ENCODE assay signal across 8 cellular contexts in genomic region chr3:177188325-177188724, GRCh38. TPM values are rescaled to one million over a fixed set of nuclear protein-coding genes. Genes with fewer than 3 reads are reported as not detected.
DNase-seq lines count a peak whose midpoint lies in the region; ATAC-seq and TF ChIP-seq lines count a peak whose summit lies in the region.
"Not testable (repeated sequence)": the region's sequence is repeated elsewhere in the genome, so short reads cannot be mapped to it uniquely, and the experiment has no call there.

No MANE protein-coding gene starts in this region.

- H3K9me3 ChIP-seq in BLaER1 treated with 17β-estradiol and CSF1 and Interleukin-3, amounts not matched to agents 10 nM and 100 nM (replicated peaks in 1 of 11) = peaks cover 0 to 14% (median 0%) of the 10 kb centered on the region in 11 experiments; a peak in 2 of 22 replicates
- H3K9me3 ChIP-seq in Loucy (ENCODE audit: insufficient read depth, low read depth, low read length); SU-DHL-6 (ENCODE audit: insufficient read depth, low read length); left lung; thyroid gland: not testable (repeated sequence)

- H3K4me3 Mint-ChIP-seq in activated naive CD4-positive, alpha-beta T cell treated with anti-CD3 and anti-CD28 coated beads, Interleukin-2, amount 50 U/mL, for 24 hours = peak overlapping the region; percentile 52
- H3K4me3 Mint-ChIP-seq in endothelial cell (ENCODE audit: unreplicated experiment) = peak overlapping the region; percentile 68
- H3K4me3 Mint-ChIP-seq in natural killer cell = not testable (repeated sequence)

- not testable (repeated sequence) for H3K27me3 Mint-ChIP-seq in activated naive CD4-positive, alpha-beta T cell treated with anti-CD3 and anti-CD28 coated beads, Interleukin-2, amount 50 U/mL, for 24 hours; endothelial cell (ENCODE audit: unreplicated experiment); natural killer cell (ENCODE audit: low read depth in 2 of 2)

- not testable (repeated sequence) for H3F3A ChIP-seq in Loucy (ENCODE audit: low read depth)
- peaks cover 39% of the 10 kb centered on the region for H3F3A ChIP-seq in SU-DHL-6 (ENCODE audit: insufficient read depth)

- peaks cover 66% of the 10 kb centered on the region for H3K4me1 Mint-ChIP-seq in activated naive CD4-positive, alpha-beta T cell treated with anti-CD3 and anti-CD28 coated beads, Interleukin-2, amount 50 U/mL, for 24 hours
- H3K4me1 Mint-ChIP-seq in endothelial cell (ENCODE audit: unreplicated experiment) (peaks cover 21% of the 10 kb centered on the region), natural killer cell (peaks cover 49 to 58% of the 10 kb centered on the region in 2 donors)

- H3K9ac ChIP-seq in BLaER1 treated with 17β-estradiol and CSF1 and Interleukin-3, amounts not matched to agents 10 nM and 100 nM; Loucy (ENCODE audit: low read depth, low read length, poor library complexity, severe bottlenecking); SU-DHL-6 (ENCODE audit: low read length): not testable (repeated sequence)

- intact Hi-C loops in left lung (cut with DNase I) = loop anchor here in 1 of 2 donors (10.0 kb wide), 1 partner anchor 64 kb away; no protein-coding TSS in a partner anchor
- intact Hi-C loops in natural killer cell (cut with micrococcal nuclease); thyroid gland (cut with DNase I): not testable (repeated sequence)

- not testable (repeated sequence) for H2AFZ ChIP-seq in Loucy (ENCODE audit: low read length); SU-DHL-6 (ENCODE audit: low read depth, low read length, severe bottlenecking)

- peak overlapping the region in 10 of 11 experiments; percentile 3 to 94 (median 22); a peak in 11 of 22 replicates for H3K4me2 ChIP-seq in BLaER1 treated with 17β-estradiol and CSF1 and Interleukin-3, amounts not matched to agents 10 nM and 100 nM
- H3K4me2 ChIP-seq in Loucy (ENCODE audit: low read depth, low read length, poor library complexity, severe bottlenecking) (peak overlapping the region; percentile 38), SU-DHL-6 (ENCODE audit: low read depth, low read length, poor library complexity, severe bottlenecking) (peak overlapping the region; percentile 43)

- H4K20me1 ChIP-seq in BLaER1 treated with 17β-estradiol and CSF1 and Interleukin-3, amounts not matched to agents 10 nM and 100 nM = peaks cover 97 to 100% (median 100%) of the 10 kb centered on the region in 11 experiments
- peaks cover 95% of the 10 kb centered on the region for H4K20me1 ChIP-seq in Loucy (ENCODE audit: insufficient read depth, low read length, poor library complexity, severe bottlenecking)
- peaks cover 27% of the 10 kb centered on the region; the same call in 1 of the 2 replicates for H4K20me1 ChIP-seq in SU-DHL-6 (ENCODE audit: low read depth, low read length)

- not testable (repeated sequence) for H3K9me3 Mint-ChIP-seq in activated naive CD4-positive, alpha-beta T cell treated with anti-CD3 and anti-CD28 coated beads, Interleukin-2, amount 50 U/mL, for 24 hours; endothelial cell (ENCODE audit: unreplicated experiment); natural killer cell

- H3K4me3 ChIP-seq in BLaER1 treated with 17β-estradiol and CSF1 and Interleukin-3, amounts not matched to agents 10 nM and 100 nM; Loucy (ENCODE audit: low read length, poor library complexity, severe bottlenecking); SU-DHL-6 (ENCODE audit: insufficient read depth, low read length, poor library complexity, severe bottlenecking); left lung; thyroid gland (replicated peaks in 1 of 3): not testable (repeated sequence)

- DNase-seq in endothelial cell (ENCODE audit: low spot score); left lung; natural killer cell: not testable (repeated sequence)
- DNase-seq in thyroid gland = peak in 1 of 2 donors; percentile 33

- not testable (repeated sequence) for H3K27ac ChIP-seq in BLaER1 treated with 17β-estradiol and CSF1 and Interleukin-3, amounts not matched to agents 10 nM and 100 nM; left lung
- H3K27ac ChIP-seq in SU-DHL-6 (ENCODE audit: low read depth, low read length) (peak overlapping the region; percentile 55), thyroid gland (peak overlapping the region; percentile 51 to 65 (median 51))

- not testable (repeated sequence) for H3K36me3 Mint-ChIP-seq in activated naive CD4-positive, alpha-beta T cell treated with anti-CD3 and anti-CD28 coated beads, Interleukin-2, amount 50 U/mL, for 24 hours; endothelial cell (ENCODE audit: low read depth, unreplicated experiment); natural killer cell

- WGBS in thyroid gland, 2 donors = 70 to 82% methylated on average over 4 of the region's 4 CpGs

- ATAC-seq in left lung = peak; percentile 9
- ATAC-seq in natural killer cell = not testable (repeated sequence)

- peaks cover 100% of the 10 kb centered on the region for H3K79me2 ChIP-seq in Loucy (ENCODE audit: insufficient read depth, low read length)
- peaks cover 100% of the 10 kb centered on the region for H3K79me2 ChIP-seq in SU-DHL-6 (ENCODE audit: insufficient read depth, low read length)

- H3K27ac Mint-ChIP-seq in activated naive CD4-positive, alpha-beta T cell treated with anti-CD3 and anti-CD28 coated beads, Interleukin-2, amount 50 U/mL, for 24 hours = peak overlapping the region; percentile 26
- H3K27ac Mint-ChIP-seq in endothelial cell (ENCODE audit: unreplicated experiment) = peak overlapping the region; percentile 77
- H3K27ac Mint-ChIP-seq in natural killer cell = peak overlapping the region; percentile 36 to 68

- peaks cover 0 to 92% (median 63%) of the 10 kb centered on the region in 11 experiments; a peak in 19 of 22 replicates for H3K36me3 ChIP-seq in BLaER1 treated with 17β-estradiol and CSF1 and Interleukin-3, amounts not matched to agents 10 nM and 100 nM
- H3K36me3 ChIP-seq in Loucy (ENCODE audit: insufficient read depth, low read length); SU-DHL-6 (ENCODE audit: low read length); left lung; thyroid gland: not testable (repeated sequence)

- not testable (repeated sequence) for H3K27me3 ChIP-seq in BLaER1 treated with 17β-estradiol and CSF1 and Interleukin-3, amounts not matched to agents 10 nM and 100 nM; Loucy (ENCODE audit: insufficient read depth, low read length, poor library complexity, severe bottlenecking); SU-DHL-6 (ENCODE audit: low read length); left lung; thyroid gland

- H3K4me1 ChIP-seq in BLaER1 treated with 17β-estradiol and CSF1 and Interleukin-3, amounts not matched to agents 10 nM and 100 nM = peaks cover 49 to 100% (median 78%) of the 10 kb centered on the region in 10 experiments
- H3K4me1 ChIP-seq in Loucy (ENCODE audit: insufficient read depth, low read length, poor library complexity, severe bottlenecking) (peaks cover 50% of the 10 kb centered on the region), left lung (peaks cover 17 to 58% of the 10 kb centered on the region in 2 donors), thyroid gland (peaks cover 52 to 54% of the 10 kb centered on the region in 2 donors)

- H3K9me2 ChIP-seq in Loucy (replicated peaks; ENCODE audit: low read depth, low read length); SU-DHL-6 (replicated peaks; ENCODE audit: insufficient read depth, low read length): not testable (repeated sequence)

- not testable (repeated sequence) for TF ChIP-seq CTCF in Loucy (conservative IDR thresholded peaks at IDR 0.05; ENCODE audit: low read length); SU-DHL-6 (IDR thresholded peaks at IDR 0.05; ENCODE audit: insufficient read depth, low read length, poor library complexity, severe bottlenecking); endothelial cell (IDR thresholded peaks at IDR 0.05; ENCODE audit: unreplicated experiment); left lung (IDR thresholded peaks at IDR 0.05); natural killer cell (IDR thresholded peaks at IDR 0.05); thyroid gland (IDR thresholded peaks at IDR 0.05)

- TF ChIP-seq POLR2A in thyroid gland (IDR thresholded peaks at IDR 0.05) = not testable (repeated sequence)

RNA-seq across cellular contexts. Expression of gene TBL1XR1, which starts 9.0 kb away (rescaled TPM):
- total RNA-seq in endothelial cell (ENCODE audit: unreplicated experiment) = 156 TPM
- 100 to 1,000 TPM; 152 to 163 TPM for total RNA-seq in left lung
- total RNA-seq in natural killer cell = 100 to 1,000 TPM in 1 of 3 donors, 10 to 100 TPM in 2; 74.6 to 118 (median 81.7) TPM
- total RNA-seq in thyroid gland = 100 to 1,000 TPM; 164 to 239 (median 195) TPM

Comparison
In these comparisons a context has a peak if more than half of its experiments do, and no peak if none do; other contexts are left out.
1. H3K27ac Mint-ChIP-seq: peak in every context shown above with its lines; median percentile 77 in endothelial cell; 52 in natural killer cell; 26 in activated naive CD4-positive, alpha-beta T cell treated with anti-CD3 and anti-CD28 coated beads, Interleukin-2, amount 50 U/mL, for 24 hours.